8 cellular contexts compared by ENCODE assay signal in the genomic region with DNA sequence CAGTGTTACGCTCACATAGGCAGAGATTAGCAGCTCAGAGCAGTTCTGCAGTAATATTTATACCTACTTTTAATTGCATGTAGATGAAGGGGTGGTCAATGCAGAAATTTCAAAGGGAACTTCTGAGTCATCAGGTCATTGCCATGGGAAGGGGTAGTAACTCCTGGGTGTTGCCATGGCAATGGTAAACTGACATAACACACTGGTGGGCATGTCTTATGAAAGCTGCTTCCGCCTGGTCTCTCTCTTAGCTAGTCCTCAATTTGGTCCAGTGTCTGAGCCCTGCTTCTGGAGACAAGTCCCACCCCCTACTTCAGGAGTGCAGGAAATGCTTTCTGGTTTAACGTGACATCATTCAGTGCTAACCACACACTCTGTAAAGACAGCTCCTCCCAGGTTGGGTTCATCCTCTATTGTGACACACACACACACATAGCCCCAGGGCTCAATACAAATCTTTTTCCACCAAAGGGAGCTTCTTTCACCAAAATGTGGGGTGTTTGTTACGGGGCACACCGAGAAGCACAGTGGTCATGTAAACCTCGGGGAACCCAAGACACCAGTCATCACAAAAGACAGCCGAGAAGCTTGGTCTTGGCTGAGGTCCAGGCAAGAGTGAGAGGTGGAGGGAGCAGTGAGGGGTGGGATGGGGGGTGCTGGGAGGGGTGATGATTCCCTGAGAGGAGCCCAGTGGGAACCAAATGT.
DNase-seq lines count a peak whose midpoint lies in the region; ATAC-seq and TF ChIP-seq lines count a peak whose summit lies in the region.

No MANE protein-coding gene starts in this region.

- peaks cover 11% of the 10 kb centered on the region for H3K4me1 ChIP-seq in PC-9 (replicated peaks; ENCODE audit: insufficient read depth)
- peaks cover 0 to 11% (median 0%) of the 10 kb centered on the region in 4 donors for H3K4me1 ChIP-seq in right lobe of liver

- no peaks in the 10 kb centered on the region for H4K20me1 ChIP-seq in PC-9 (ENCODE audit: insufficient read depth)

- BruUV-seq in PC-9 (replicated peaks; lab: Mats Ljungman, UMichigan), result no TSS peak

- H3K79me2 ChIP-seq in PC-9 (ENCODE audit: low read depth), result no peaks in the 10 kb centered on the region

- H3K4me3 ChIP-seq in PC-9, result no peak overlapping the region
- H3K4me3 ChIP-seq in right lobe of liver, result no peak overlapping the region

- CTCF ChIA-PET in PC-9 (lab: Charles Lee), result interaction anchor here (0.6 to 1.1 kb wide), 2 partner anchors 8 to 68 kb away, joined by 3 read pairs; no protein-coding TSS in a partner anchor

- H3K9me3 ChIP-seq in PC-9 (ENCODE audit: insufficient read depth, low read depth), result no peaks in the 10 kb centered on the region
- no peaks in the 10 kb centered on the region for H3K9me3 ChIP-seq in right lobe of liver

- H3K27ac ChIP-seq in PC-9, result no peak overlapping the region
- no peak overlapping the region for H3K27ac ChIP-seq in right lobe of liver

- peaks cover 0 to under 1% of the 10 kb centered on the region in 2 donors for H3K36me3 Mint-ChIP-seq in activated naive CD4-positive, alpha-beta T cell treated with anti-CD3 and anti-CD28 coated beads, Interleukin-2, amount 50 U/mL, for 72 hours

- no peak overlapping the region for H3K4me2 ChIP-seq in PC-9

- no peak for TF ChIP-seq POLR2A in right lobe of liver (IDR thresholded peaks at IDR 0.05)

- no peaks in the 10 kb centered on the region for H3K9me3 Mint-ChIP-seq in activated naive CD4-positive, alpha-beta T cell treated with anti-CD3 and anti-CD28 coated beads, Interleukin-2, amount 50 U/mL, for 72 hours

- POLR2A ChIA-PET in PC-9 (lab: Charles Lee; ENCODE audit: unreplicated experiment), result interaction anchor here (0.5 to 0.7 kb wide), 2 partner anchors 18 to 266 kb away, joined by 5 to 8 read pairs; no protein-coding TSS in a partner anchor

- TF ChIP-seq CTCF in PC-9 (conservative IDR thresholded peaks at IDR 0.05) (no peak), right lobe of liver (IDR thresholded peaks at IDR 0.05) (no peak)

- H3K9me2 ChIP-seq in PC-9 (ENCODE audit: insufficient read depth), result no peaks in the 10 kb centered on the region

- intact Hi-C loops in PC-9 (cut with micrococcal nuclease; ENCODE audit: unreplicated experiment), result loop anchor here (10.0 kb wide), 1 partner anchor 448 kb away; no protein-coding TSS in a partner anchor
- intact Hi-C loops in right lobe of liver (cut with DNase I), result no loop called here

- 66% methylated on average over 6 of the region's 7 CpGs for WGBS in right lobe of liver (ENCODE audit: insufficient coverage, low coverage, low lambda C conversion rate, missing lambda C conversion rate)

- H3F3A ChIP-seq in PC-9 (ENCODE audit: insufficient read depth, low read depth), result no peaks in the 10 kb centered on the region

- peak overlapping the region; percentile 68 to 96 for H3K27ac Mint-ChIP-seq in activated naive CD4-positive, alpha-beta T cell treated with anti-CD3 and anti-CD28 coated beads, Interleukin-2, amount 50 U/mL, for 72 hours

- DNase-seq in stimulated activated CD4-positive, alpha-beta T cell treated with anti-CD3 and anti-CD28 coated beads, Interleukin-12 subunit alpha, Interleukin-12 subunit beta, amount 100 ng/mL, for 48 hours (ENCODE audit: low read depth in 2 of 3, low spot score in 1 of 3), result peak in 2 of 3 donors; percentile 15 to 37
- DNase-seq in stimulated activated CD4-positive, alpha-beta T cell treated with anti-CD3 and anti-CD28 coated beads, Interleukin-4, amount 100 ng/mL, for 1 hour, result no peak
- DNase-seq in PC-9, result peak; percentile 45 to 66
- peak in 1 of 2 donors; percentile 46 for DNase-seq in activated naive CD4-positive, alpha-beta T cell treated with anti-CD3 and anti-CD28 coated beads, Interleukin-2, amount 50 U/mL, for 72 hours (ENCODE audit: low spot score in 2 of 2)
- DNase-seq in right lobe of liver, result no peak
- DNase-seq in stromal cell of bone marrow (ENCODE audit: low read depth), result peak; percentile 21
- DNase-seq in UCSD-AML1 (lab: John Stamatoyannopoulos, UW; ENCODE audit: unreplicated experiment), result no peak

- H3K27me3 ChIP-seq in PC-9 (ENCODE audit: insufficient read depth, low read depth) (no peaks in the 10 kb centered on the region), right lobe of liver (no peaks in the 10 kb centered on the region)

- no peak overlapping the region for H2AFZ ChIP-seq in PC-9

- no peaks in the 10 kb centered on the region for H3K36me3 ChIP-seq in PC-9 (ENCODE audit: low read depth)
- no peaks in the 10 kb centered on the region for H3K36me3 ChIP-seq in right lobe of liver

- ATAC-seq in HG03095 (IDR thresholded peaks at IDR 0.05; ENCODE audit: unreplicated experiment), result peak; percentile 81
- peak; percentile 97 to 98 for ATAC-seq in activated naive CD4-positive, alpha-beta T cell treated with anti-CD3 and anti-CD28 coated beads, Interleukin-2, amount 50 U/mL, for 72 hours
- ATAC-seq in right lobe of liver, result peak; percentile 21 to 83 (median 48)

Comparison
In these comparisons a context has a peak if more than half of its experiments do, and no peak if none do; other contexts are left out.
1. DNase-seq: peak in stimulated activated CD4-positive, alpha-beta T cell treated with anti-CD3 and anti-CD28 coated beads, Interleukin-12 subunit alpha, Interleukin-12 subunit beta, amount 100 ng/mL, for 48 hours (2 of 3), PC-9 (2 of 2) and stromal cell of bone marrow (single experiment); none in stimulated activated CD4-positive, alpha-beta T cell treated with anti-CD3 and anti-CD28 coated beads, Interleukin-4, amount 100 ng/mL, for 1 hour (single experiment), right lobe of liver (0 of 3) and UCSD-AML1 (single experiment).
2. Peak in every context shown above with its lines, with median percentiles within 50 percentile points of each other: ATAC-seq.